1 cellular context compared by ENCODE assay signal in the genomic region with DNA sequence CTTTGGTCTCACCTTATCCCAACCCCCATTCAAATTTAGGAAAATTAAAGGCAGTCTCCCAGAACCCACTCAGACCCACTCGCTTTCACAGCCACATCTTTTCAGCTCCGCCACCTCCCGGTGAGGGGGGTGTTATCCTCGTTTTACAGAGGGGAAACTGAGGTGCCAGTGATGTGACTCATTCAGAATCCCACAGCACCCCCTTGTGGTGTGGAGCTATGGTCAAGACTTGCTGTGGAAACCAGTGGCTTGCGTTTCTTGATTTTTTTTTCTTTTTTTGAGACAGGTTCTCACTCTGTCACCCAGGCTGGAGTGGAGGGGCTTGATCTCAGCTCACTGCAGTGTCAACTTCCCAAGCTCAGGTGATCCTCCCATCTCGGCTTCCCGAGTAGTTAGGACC.
TF ChIP-seq lines count a peak whose summit lies in the region.

No MANE protein-coding gene starts in this region.

TF ChIP-seq in K562, 482 proteins besides CTCF, POLR2A, EP300 and RAD21 (continued from another document):
- TF ChIP-seq, protein P1, sequence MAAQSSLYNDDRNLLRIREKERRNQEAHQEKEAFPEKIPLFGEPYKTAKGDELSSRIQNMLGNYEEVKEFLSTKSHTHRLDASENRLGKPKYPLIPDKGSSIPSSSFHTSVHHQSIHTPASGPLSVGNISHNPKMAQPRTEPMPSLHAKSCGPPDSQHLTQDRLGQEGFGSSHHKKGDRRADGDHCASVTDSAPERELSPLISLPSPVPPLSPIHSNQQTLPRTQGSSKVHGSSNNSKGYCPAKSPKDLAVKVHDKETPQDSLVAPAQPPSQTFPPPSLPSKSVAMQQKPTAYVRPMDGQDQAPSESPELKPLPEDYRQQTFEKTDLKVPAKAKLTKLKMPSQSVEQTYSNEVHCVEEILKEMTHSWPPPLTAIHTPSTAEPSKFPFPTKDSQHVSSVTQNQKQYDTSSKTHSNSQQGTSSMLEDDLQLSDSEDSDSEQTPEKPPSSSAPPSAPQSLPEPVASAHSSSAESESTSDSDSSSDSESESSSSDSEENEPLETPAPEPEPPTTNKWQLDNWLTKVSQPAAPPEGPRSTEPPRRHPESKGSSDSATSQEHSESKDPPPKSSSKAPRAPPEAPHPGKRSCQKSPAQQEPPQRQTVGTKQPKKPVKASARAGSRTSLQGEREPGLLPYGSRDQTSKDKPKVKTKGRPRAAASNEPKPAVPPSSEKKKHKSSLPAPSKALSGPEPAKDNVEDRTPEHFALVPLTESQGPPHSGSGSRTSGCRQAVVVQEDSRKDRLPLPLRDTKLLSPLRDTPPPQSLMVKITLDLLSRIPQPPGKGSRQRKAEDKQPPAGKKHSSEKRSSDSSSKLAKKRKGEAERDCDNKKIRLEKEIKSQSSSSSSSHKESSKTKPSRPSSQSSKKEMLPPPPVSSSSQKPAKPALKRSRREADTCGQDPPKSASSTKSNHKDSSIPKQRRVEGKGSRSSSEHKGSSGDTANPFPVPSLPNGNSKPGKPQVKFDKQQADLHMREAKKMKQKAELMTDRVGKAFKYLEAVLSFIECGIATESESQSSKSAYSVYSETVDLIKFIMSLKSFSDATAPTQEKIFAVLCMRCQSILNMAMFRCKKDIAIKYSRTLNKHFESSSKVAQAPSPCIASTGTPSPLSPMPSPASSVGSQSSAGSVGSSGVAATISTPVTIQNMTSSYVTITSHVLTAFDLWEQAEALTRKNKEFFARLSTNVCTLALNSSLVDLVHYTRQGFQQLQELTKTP (IDR thresholded peaks at IDR 0.05; ENCODE audit: low read depth in 1 of 2, partially characterized antibody in 2 of 2), result no peak
- no peak for TF ChIP-seq TAF15 (IDR thresholded peaks at IDR 0.05; ENCODE audit: low read depth, low read length)
